19 cellular contexts compared by ENCODE assay signal in the genomic region with DNA sequence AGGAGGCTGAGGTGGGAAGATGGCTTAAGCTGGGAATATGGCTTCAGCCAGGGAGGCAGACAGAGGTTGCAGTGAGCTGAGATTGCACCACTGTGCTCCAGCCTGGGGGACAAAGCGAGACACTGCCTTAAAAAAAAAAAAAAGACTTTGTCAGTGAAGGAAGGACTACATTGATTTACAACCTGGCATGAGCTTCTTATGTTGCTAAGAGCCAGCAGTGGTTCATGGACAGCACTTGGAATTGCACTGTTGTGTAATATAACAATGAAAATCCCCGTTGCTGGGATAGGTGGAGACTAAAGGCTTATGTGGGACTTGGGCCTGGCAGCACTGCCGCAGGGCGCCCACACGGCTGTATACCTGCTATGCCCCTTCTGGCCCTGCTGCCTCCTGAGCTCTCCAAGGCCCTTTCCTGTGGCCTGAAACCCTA. TPM values are rescaled to one million over a fixed set of nuclear protein-coding genes. Genes with fewer than 3 reads are reported as not detected.
DNase-seq lines count a peak whose midpoint lies in the region; ATAC-seq and TF ChIP-seq lines count a peak whose summit lies in the region.
"Had no signal": no experiment of that assay in that cellular context is flagged by ENCODE, and none has a peak within 500 bp of the region (broad histone marks: within the 10 kb centered on the region; RNA-seq: fewer than 3 reads in every experiment).

No MANE protein-coding gene starts in this region.

- peak overlapping the region; percentile 53 for H3K27ac ChIP-seq in psoas muscle
- H3K27ac ChIP-seq: coronary artery had no signal

- no peaks in the 10 kb centered on the region for H3K9me3 Mint-ChIP-seq in HFFc6
- no peaks in the 10 kb centered on the region for H3K9me3 Mint-ChIP-seq in activated CD8-positive, alpha-beta memory T cell treated with anti-CD3 and anti-CD28 coated beads, Interleukin-2, amount 10 ng/mL, durations not matched to agents 7 days and 5 days (ENCODE audit: low read depth)
- no peaks in the 10 kb centered on the region for H3K9me3 Mint-ChIP-seq in CD14-positive monocyte

- H3K27ac Mint-ChIP-seq in HFFc6: no peak overlapping the region
- no peak overlapping the region for H3K27ac Mint-ChIP-seq in activated CD8-positive, alpha-beta memory T cell treated with anti-CD3 and anti-CD28 coated beads, Interleukin-2, amount 10 ng/mL, durations not matched to agents 7 days and 5 days
- H3K27ac Mint-ChIP-seq in CD14-positive monocyte: no peak overlapping the region
- H3K27ac Mint-ChIP-seq: activated CD4-positive, alpha-beta T cell treated with anti-CD3 and anti-CD28 coated beads for 36 hours had no signal

- H3K4me3 ChIP-seq in fibroblast of villous mesenchyme (ENCODE audit: low read depth, low read length): no peak overlapping the region
- no peak overlapping the region for H3K4me3 ChIP-seq in psoas muscle
- H3K4me3 ChIP-seq: coronary artery, GM12878, heart left ventricle had no signal

- H3K4me1 Mint-ChIP-seq in HFFc6 (ENCODE audit: low read depth) (peaks cover 8% of the 10 kb centered on the region), CD14-positive monocyte (peaks cover 39% of the 10 kb centered on the region)
- H3K4me1 Mint-ChIP-seq in activated CD8-positive, alpha-beta memory T cell treated with anti-CD3 and anti-CD28 coated beads, Interleukin-2, amount 10 ng/mL, durations not matched to agents 7 days and 5 days: peaks cover 15% of the 10 kb centered on the region

- no peaks in the 10 kb centered on the region for H3K9me3 ChIP-seq in psoas muscle
- H3K9me3 ChIP-seq: heart left ventricle had no signal

- H3K27me3 ChIP-seq in psoas muscle (ENCODE audit: insufficient read depth in 3 of 3, low read length in 2 of 3): no peaks in the 10 kb centered on the region
- H3K27me3 ChIP-seq: heart left ventricle had no signal

- H3K4me1 ChIP-seq in psoas muscle: peaks cover 18% of the 10 kb centered on the region

- ATAC-seq in psoas muscle: peak; percentile 37 to 52 (median 40)
- ATAC-seq in activated CD8-positive, alpha-beta memory T cell treated with anti-CD3 and anti-CD28 coated beads, Interleukin-2, amount 10 ng/mL, durations not matched to agents 7 days and 5 days: no peak
- ATAC-seq in GM19324 (IDR thresholded peaks at IDR 0.05; ENCODE audit: low FRiP score, unreplicated experiment): no peak
- ATAC-seq: activated CD4-positive, alpha-beta T cell treated with anti-CD3 and anti-CD28 coated beads for 36 hours; GM12878; heart left ventricle had no signal

- CTCF ChIA-PET in activated CD8-positive, alpha-beta memory T cell treated with anti-CD3 and anti-CD28 coated beads, Interleukin-2, amount 10 ng/mL, durations not matched to agents 7 days and 5 days (lab: Charles Lee): interaction anchor here (1.0 to 1.9 kb wide), 5 partner anchors 13 to 128 kb away, joined by 3 to 8 read pairs (median 4); a partner anchor contains a TSS

- H3K4me3 Mint-ChIP-seq in HFFc6 (no peak overlapping the region), CD14-positive monocyte (no peak overlapping the region)
- no peak overlapping the region for H3K4me3 Mint-ChIP-seq in activated CD8-positive, alpha-beta memory T cell treated with anti-CD3 and anti-CD28 coated beads, Interleukin-2, amount 10 ng/mL, durations not matched to agents 7 days and 5 days
- H3K4me3 Mint-ChIP-seq: activated CD4-positive, alpha-beta T cell treated with anti-CD3 and anti-CD28 coated beads for 36 hours had no signal

- H3K36me3 ChIP-seq in psoas muscle (ENCODE audit: insufficient read depth in 1 of 2, low read depth in 1 of 2): no peaks in the 10 kb centered on the region
- H3K36me3 ChIP-seq: heart left ventricle had no signal

- WGBS in psoas muscle, 3 donors: 43 to 52% (median 51%) methylated on average over 5 of the region's 5 CpGs

- no peak for TF ChIP-seq CTCF in HFFc6 (IDR thresholded peaks at IDR 0.05)
- TF ChIP-seq CTCF in fibroblast of villous mesenchyme (IDR thresholded peaks at IDR 0.05; ENCODE audit: insufficient read depth, low read depth, low read length): no peak
- no peak for TF ChIP-seq CTCF in psoas muscle (IDR thresholded peaks at IDR 0.05)
- no peak for TF ChIP-seq CTCF in CD14-positive monocyte (IDR thresholded peaks at IDR 0.05)

- H3K27me3 Mint-ChIP-seq in HFFc6 (ENCODE audit: insufficient read depth) (peaks cover 2% of the 10 kb centered on the region), CD14-positive monocyte (ENCODE audit: low read depth in 3 of 3) (no peaks in the 10 kb centered on the region)
- no peaks in the 10 kb centered on the region for H3K27me3 Mint-ChIP-seq in activated CD8-positive, alpha-beta memory T cell treated with anti-CD3 and anti-CD28 coated beads, Interleukin-2, amount 10 ng/mL, durations not matched to agents 7 days and 5 days
- H3K27me3 Mint-ChIP-seq: activated CD4-positive, alpha-beta T cell treated with anti-CD3 and anti-CD28 coated beads for 36 hours had no signal

- H3K36me3 Mint-ChIP-seq in HFFc6 (ENCODE audit: low read depth) (no peaks in the 10 kb centered on the region), CD14-positive monocyte (no peaks in the 10 kb centered on the region)
- H3K36me3 Mint-ChIP-seq in activated CD8-positive, alpha-beta memory T cell treated with anti-CD3 and anti-CD28 coated beads, Interleukin-2, amount 10 ng/mL, durations not matched to agents 7 days and 5 days: no peaks in the 10 kb centered on the region

- intact Hi-C loops in psoas muscle (cut with DNase I) (no loop called here), CD14-positive monocyte (cut with micrococcal nuclease) (no loop called here)

- peak; percentile 57 for DNase-seq in AG20443 (ENCODE audit: low spot score)
- DNase-seq in HFFc6: peak; percentile 14
- DNase-seq in fibroblast of villous mesenchyme (ENCODE audit: low read depth): peak; percentile 71
- DNase-seq in psoas muscle: peak in 1 of 2 donors; percentile 67
- DNase-seq in activated CD8-positive, alpha-beta memory T cell treated with anti-CD3 and anti-CD28 coated beads, Interleukin-2, amount 10 ng/mL, durations not matched to agents 7 days and 5 days: no peak
- no peak for DNase-seq in CD14-positive monocyte (ENCODE audit: low spot score)
- DNase-seq: activated CD4-positive, alpha-beta T cell treated with anti-CD3 and anti-CD28 coated beads for 36 hours; activated CD8-positive, alpha-beta memory T cell treated with anti-CD3 and anti-CD28 coated beads, Interleukin-2, amount 50 U/mL, for 4 hours; activated effector memory CD4-positive, alpha-beta T cell treated with anti-CD3 and anti-CD28 coated beads, Interleukin-2, amount 50 U/mL, for 16 hours; AML-193; COR-L47; heart left ventricle; MM.1S; NCI-H1694; stimulated activated CD4-positive, alpha-beta T cell treated with anti-CD3 and anti-CD28 coated beads, Interleukin-4, amount 100 ng/mL, for 1 hour had no signal

RNA-seq across cellular contexts. Expression of a gene that starts 14.1 kb away (rescaled TPM):
- total RNA-seq in HFFc6 (2021; fragmentation: NEBNext Ultra II Directional; extraction: Animal tissue kit (Norgen Biotek cat#: 25700)): 10 to 100 TPM; 13.9 to 25.0 (median 21.1) TPM
- total RNA-seq in fibroblast of villous mesenchyme: 5.6 and 6.4 TPM in 2 replicates
- total RNA-seq in psoas muscle: 10 to 100 TPM in 1 of 4 donors, 1 to 10 TPM in 3; 5.6 to 10.7 (median 8.1) TPM
- 1 to 10 TPM; 1.2 to 4.5 (median 3.8) TPM for polyA plus RNA-seq in psoas muscle
- 1 to 10 TPM; 2.3 to 3.2 TPM for total RNA-seq in activated CD8-positive, alpha-beta memory T cell treated with anti-CD3 and anti-CD28 coated beads, Interleukin-2, amount 10 ng/mL, durations not matched to agents 7 days and 5 days
- 10 to 100 TPM; 26.1 to 27.0 TPM for polyA plus RNA-seq in CD14-positive monocyte
- total RNA-seq: SK-MEL-5 had no signal

RNA-seq across cellular contexts. Expression of a gene that starts 26.6 kb away (rescaled TPM):
- 10 to 100 TPM; 20.3 to 24.0 (median 21.3) TPM for total RNA-seq in HFFc6 (2021; fragmentation: NEBNext Ultra II Directional; extraction: Animal tissue kit (Norgen Biotek cat#: 25700))
- 16.4 and 22.5 TPM in 2 replicates for total RNA-seq in fibroblast of villous mesenchyme
- total RNA-seq in psoas muscle: 10 to 100 TPM; 29.2 to 38.7 (median 35.2) TPM
- polyA plus RNA-seq in psoas muscle: 10 to 100 TPM; 26.9 to 71.2 (median 29.7) TPM
- 10 to 100 TPM; 16.8 to 19.1 TPM for total RNA-seq in activated CD8-positive, alpha-beta memory T cell treated with anti-CD3 and anti-CD28 coated beads, Interleukin-2, amount 10 ng/mL, durations not matched to agents 7 days and 5 days
- 1 to 10 TPM; 2.8 to 2.9 TPM for polyA plus RNA-seq in CD14-positive monocyte

RNA-seq across cellular contexts. Expression of a gene that starts 26.9 kb away (rescaled TPM):
- 100 to 1,000 TPM; 362 to 410 (median 386) TPM for total RNA-seq in HFFc6 (2021; fragmentation: NEBNext Ultra II Directional; extraction: Animal tissue kit (Norgen Biotek cat#: 25700))
- total RNA-seq in fibroblast of villous mesenchyme (275 and 323 TPM in 2 replicates), psoas muscle (100 to 1,000 TPM; 409 to 577 (median 500) TPM)
- polyA plus RNA-seq in psoas muscle (100 to 1,000 TPM; 619 to 931 (median 653) TPM), CD14-positive monocyte (100 to 1,000 TPM; 437 to 451 TPM)
- 100 to 1,000 TPM; 188 to 210 TPM for total RNA-seq in activated CD8-positive, alpha-beta memory T cell treated with anti-CD3 and anti-CD28 coated beads, Interleukin-2, amount 10 ng/mL, durations not matched to agents 7 days and 5 days

RNA-seq across cellular contexts. Expression of a gene that starts 36.1 kb away (rescaled TPM):
- total RNA-seq in HFFc6 (2021; fragmentation: NEBNext Ultra II Directional; extraction: Animal tissue kit (Norgen Biotek cat#: 25700)): 10 to 100 TPM in 2 of 6 experiments, 1 to 10 TPM in 4; 9.1 to 11.7 (median 9.6) TPM
- total RNA-seq in fibroblast of villous mesenchyme (2.6 and 3.0 TPM in 2 replicates), psoas muscle (1 to 10 TPM; 2.7 to 7.0 (median 3.6) TPM)
- polyA plus RNA-seq in psoas muscle (1 to 10 TPM; 3.3 to 6.4 (median 4.9) TPM), CD14-positive monocyte (1 to 10 TPM; 1.3 to 2.1 TPM)
- total RNA-seq in activated CD8-positive, alpha-beta memory T cell treated with anti-CD3 and anti-CD28 coated beads, Interleukin-2, amount 10 ng/mL, durations not matched to agents 7 days and 5 days: 10 to 100 TPM; 13.5 to 14.5 TPM

RNA-seq across cellular contexts. Expression of a gene that starts 57.9 kb away (rescaled TPM):
- total RNA-seq in HFFc6 (2021; fragmentation: NEBNext Ultra II Directional; extraction: Animal tissue kit (Norgen Biotek cat#: 25700)): 10 to 100 TPM; 30.4 to 41.7 (median 36.3) TPM
- total RNA-seq in fibroblast of villous mesenchyme (40.2 and 98.2 TPM in 2 replicates), psoas muscle (10 to 100 TPM; 16.4 to 44.2 (median 29.4) TPM)
- polyA plus RNA-seq in psoas muscle (10 to 100 TPM; 19.7 to 84.0 (median 56.3) TPM), CD14-positive monocyte (10 to 100 TPM; 27.8 to 36.2 TPM)
- total RNA-seq in activated CD8-positive, alpha-beta memory T cell treated with anti-CD3 and anti-CD28 coated beads, Interleukin-2, amount 10 ng/mL, durations not matched to agents 7 days and 5 days: 10 to 100 TPM; 65.2 to 73.1 TPM

Comparison
In these comparisons a context has a peak if more than half of its experiments do, and no peak if none do; other contexts are left out.
1. DNase-seq: peak in AG20443 (single experiment), HFFc6 (single experiment) and fibroblast of villous mesenchyme (single experiment); none in activated CD8-positive, alpha-beta memory T cell treated with anti-CD3 and anti-CD28 coated beads, Interleukin-2, amount 10 ng/mL, durations not matched to agents 7 days and 5 days (single experiment) and CD14-positive monocyte (single experiment).
2. ATAC-seq: peak in psoas muscle (4 of 4); none in activated CD8-positive, alpha-beta memory T cell treated with anti-CD3 and anti-CD28 coated beads, Interleukin-2, amount 10 ng/mL, durations not matched to agents 7 days and 5 days (single experiment) and GM19324 (single experiment).